6 cellular contexts compared by ENCODE assay signal in the genomic region with DNA sequence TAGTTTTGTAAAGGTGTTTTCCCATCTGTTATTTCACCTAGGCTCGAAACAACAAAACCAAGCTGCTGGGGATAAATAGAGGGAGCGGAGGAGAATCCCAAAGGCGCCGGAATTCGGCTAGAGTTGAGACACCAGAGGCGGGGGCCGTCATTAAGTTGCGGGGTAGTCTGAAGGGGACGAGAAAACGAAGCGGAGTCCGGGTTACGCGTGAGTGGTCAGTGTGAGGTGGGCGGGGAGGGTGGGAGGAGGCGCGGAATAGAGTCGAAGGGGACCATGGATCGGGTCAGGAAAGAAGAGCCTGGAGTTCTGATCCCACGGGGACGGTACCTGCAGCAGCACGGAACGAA. TPM values are rescaled to one million over a fixed set of nuclear protein-coding genes. Genes with fewer than 3 reads are reported as not detected.
DNase-seq lines count a peak whose midpoint lies in the region; ATAC-seq and TF ChIP-seq lines count a peak whose summit lies in the region.

No MANE protein-coding gene starts in this region.

- peaks cover 45% of the 10 kb centered on the region for H3K4me1 Mint-ChIP-seq in activated T-helper 1 cell treated with anti-CD3 and anti-CD28 coated beads, Interleukin-12 subunit alpha, Interleukin-12 subunit beta, Interleukin-2, Interleukin-4 antibody, amounts not matched to agents 30 ng/mL and 10 ng/mL and 1 ng/mL, durations not matched to agents 14 hours and 24 hours and 36 hours (ENCODE audit: low read depth)

- 0% methylated on average over 23 of the region's 23 CpGs for WGBS in lung, 2 donors

- peaks cover 55% of the 10 kb centered on the region for H3K36me3 Mint-ChIP-seq in activated T-helper 1 cell treated with anti-CD3 and anti-CD28 coated beads, Interleukin-12 subunit alpha, Interleukin-12 subunit beta, Interleukin-2, Interleukin-4 antibody, amounts not matched to agents 30 ng/mL and 10 ng/mL and 1 ng/mL, durations not matched to agents 14 hours and 24 hours and 36 hours (ENCODE audit: low read depth)

- no peak for TF ChIP-seq CTCF in lung (IDR thresholded peaks at IDR 0.05; ENCODE audit: control extremely low read depth, extremely low read depth)

- H3K27ac Mint-ChIP-seq in activated T-helper 1 cell treated with anti-CD3 and anti-CD28 coated beads, Interleukin-12 subunit alpha, Interleukin-12 subunit beta, Interleukin-2, Interleukin-4 antibody, amounts not matched to agents 30 ng/mL and 10 ng/mL and 1 ng/mL, durations not matched to agents 14 hours and 24 hours and 36 hours, result peak overlapping the region; percentile 96

- no peaks in the 10 kb centered on the region for H3K9me3 ChIP-seq in lung (ENCODE audit: control insufficient read depth in 2 of 2, insufficient read depth in 1 of 2, low read length in 1 of 2)

- H3K4me1 ChIP-seq in lung (ENCODE audit: control insufficient read depth in 2 of 2, insufficient read depth in 2 of 2, low read length in 2 of 2), result peaks cover 6% of the 10 kb centered on the region in 2 donors

- ATAC-seq in HG02571 (IDR thresholded peaks at IDR 0.05; ENCODE audit: unreplicated experiment), result peak; percentile 0
- ATAC-seq in lung (ENCODE audit: insufficient read depth, low FRiP score), result peak; percentile 9

- H3K9me3 Mint-ChIP-seq in activated T-helper 1 cell treated with anti-CD3 and anti-CD28 coated beads, Interleukin-12 subunit alpha, Interleukin-12 subunit beta, Interleukin-2, Interleukin-4 antibody, amounts not matched to agents 30 ng/mL and 10 ng/mL and 1 ng/mL, durations not matched to agents 14 hours and 24 hours and 36 hours, result no peaks in the 10 kb centered on the region

- peak overlapping the region; percentile 91 to 92 for H3K27ac ChIP-seq in lung (ENCODE audit: low read depth in 1 of 2, low read length in 1 of 2)

- intact Hi-C loops in activated T-helper 1 cell treated with anti-CD3 and anti-CD28 coated beads, Interleukin-12 subunit alpha, Interleukin-12 subunit beta, Interleukin-2, Interleukin-4 antibody, amounts not matched to agents 30 ng/mL and 10 ng/mL and 1 ng/mL, durations not matched to agents 14 hours and 24 hours and 36 hours (cut with micrococcal nuclease), result loop anchor here (1.0 to 2.0 kb wide), 4 partner anchors 88 to 642 kb away; a partner anchor contains a TSS

- peak overlapping the region; percentile 99 for H3K4me3 Mint-ChIP-seq in activated T-helper 1 cell treated with anti-CD3 and anti-CD28 coated beads, Interleukin-12 subunit alpha, Interleukin-12 subunit beta, Interleukin-2, Interleukin-4 antibody, amounts not matched to agents 30 ng/mL and 10 ng/mL and 1 ng/mL, durations not matched to agents 14 hours and 24 hours and 36 hours

- H3K36me3 ChIP-seq in lung (ENCODE audit: control insufficient read depth in 2 of 2, insufficient read depth in 2 of 2, low read length in 2 of 2), result peaks cover 36 to 40% of the 10 kb centered on the region in 2 donors

- H3K4me3 ChIP-seq in lung, result peak overlapping the region; percentile 66

- no peaks in the 10 kb centered on the region for H3K27me3 ChIP-seq in lung (ENCODE audit: control insufficient read depth, insufficient read depth)

- no peak for DNase-seq in activated T-helper 1 cell treated with anti-CD3 and anti-CD28 coated beads, Interleukin-12 subunit alpha, Interleukin-12 subunit beta, Interleukin-2, Interleukin-4 antibody, amounts not matched to agents 30 ng/mL and 10 ng/mL and 1 ng/mL, durations not matched to agents 14 hours and 24 hours and 36 hours (ENCODE audit: low spot score)
- DNase-seq in lung (ENCODE audit: low spot score) (no peak), ecto neural progenitor cell (ENCODE audit: low spot score) (no peak), NCI-H1105 (lab: John Stamatoyannopoulos, UW) (no peak), glomerular visceral epithelial cell (ENCODE audit: extremely low spot score) (no peak)

- no peaks in the 10 kb centered on the region for H3K27me3 Mint-ChIP-seq in activated T-helper 1 cell treated with anti-CD3 and anti-CD28 coated beads, Interleukin-12 subunit alpha, Interleukin-12 subunit beta, Interleukin-2, Interleukin-4 antibody, amounts not matched to agents 30 ng/mL and 10 ng/mL and 1 ng/mL, durations not matched to agents 14 hours and 24 hours and 36 hours (ENCODE audit: insufficient read depth)

RNA-seq across cellular contexts. Expression of a gene that starts 0.4 kb away (rescaled TPM):
- 194 and 195 TPM in 2 replicates for total RNA-seq in activated T-helper 1 cell treated with anti-CD3 and anti-CD28 coated beads, Interleukin-12 subunit alpha, Interleukin-12 subunit beta, Interleukin-2, Interleukin-4 antibody, amounts not matched to agents 30 ng/mL and 10 ng/mL and 1 ng/mL, durations not matched to agents 14 hours and 24 hours and 36 hours
- total RNA-seq in lung, result 100 to 1,000 TPM in 1 of 2 donors, 10 to 100 TPM in 1; 51.7 to 145 TPM
- 100 to 1,000 TPM in 1 of 2 donors, 10 to 100 TPM in 1; 57.5 to 107 TPM for polyA plus RNA-seq in lung

RNA-seq across cellular contexts. Expression of a gene that starts 0.6 kb away (rescaled TPM):
- 52.9 and 56.5 TPM in 2 replicates for total RNA-seq in activated T-helper 1 cell treated with anti-CD3 and anti-CD28 coated beads, Interleukin-12 subunit alpha, Interleukin-12 subunit beta, Interleukin-2, Interleukin-4 antibody, amounts not matched to agents 30 ng/mL and 10 ng/mL and 1 ng/mL, durations not matched to agents 14 hours and 24 hours and 36 hours
- 10 to 100 TPM; 18.0 to 28.4 TPM for total RNA-seq in lung
- polyA plus RNA-seq in lung, result 10 to 100 TPM; 19.3 to 22.2 TPM

RNA-seq across cellular contexts. Expression of a gene that starts 14.6 kb away (rescaled TPM):
- 13.0 and 15.0 TPM in 2 replicates for total RNA-seq in activated T-helper 1 cell treated with anti-CD3 and anti-CD28 coated beads, Interleukin-12 subunit alpha, Interleukin-12 subunit beta, Interleukin-2, Interleukin-4 antibody, amounts not matched to agents 30 ng/mL and 10 ng/mL and 1 ng/mL, durations not matched to agents 14 hours and 24 hours and 36 hours
- 10 to 100 TPM; 10.9 to 12.5 TPM for total RNA-seq in lung
- 1 to 10 TPM; 5.5 to 8.6 TPM for polyA plus RNA-seq in lung

RNA-seq across cellular contexts. Expression of a gene that starts 35.5 kb away (rescaled TPM):
- total RNA-seq in activated T-helper 1 cell treated with anti-CD3 and anti-CD28 coated beads, Interleukin-12 subunit alpha, Interleukin-12 subunit beta, Interleukin-2, Interleukin-4 antibody, amounts not matched to agents 30 ng/mL and 10 ng/mL and 1 ng/mL, durations not matched to agents 14 hours and 24 hours and 36 hours, result 40.4 and 40.5 TPM in 2 replicates
- total RNA-seq in lung, result 10 to 100 TPM; 10.7 to 20.4 TPM
- 10 to 100 TPM; 20.4 to 26.3 TPM for polyA plus RNA-seq in lung

RNA-seq across cellular contexts. Expression of a gene that starts 56.8 kb away (rescaled TPM):
- total RNA-seq in activated T-helper 1 cell treated with anti-CD3 and anti-CD28 coated beads, Interleukin-12 subunit alpha, Interleukin-12 subunit beta, Interleukin-2, Interleukin-4 antibody, amounts not matched to agents 30 ng/mL and 10 ng/mL and 1 ng/mL, durations not matched to agents 14 hours and 24 hours and 36 hours, result 13.2 and 16.4 TPM in 2 replicates
- total RNA-seq in lung, result 10 to 100 TPM; 23.0 to 24.3 TPM
- 10 to 100 TPM; 10.8 to 18.4 TPM for polyA plus RNA-seq in lung
